Comparison of ENCODE assay signal across 20 cellular contexts in genomic region chr12:131908082-131908715, GRCh38. TPM values are rescaled to one million over a fixed set of nuclear protein-coding genes. Genes with fewer than 3 reads are reported as not detected.
A peak's percentile ranks its signal among the peaks of the same experiment; 100 is the strongest.
DNase-seq lines count a peak whose midpoint lies in the region; ATAC-seq and TF ChIP-seq lines count a peak whose summit lies in the region.
"Had no signal": no experiment of that assay in that cellular context is flagged by ENCODE, and none has a peak within 500 bp of the region (broad histone marks: within the 10 kb centered on the region; RNA-seq: fewer than 3 reads in every experiment).

No MANE protein-coding gene starts in this region.

- CTCF ChIA-PET in WTC11 (lab: Charles Lee), result no interaction called here

- H3K27me3 Mint-ChIP-seq in WTC11 (ENCODE audit: low read depth), result no peaks in the 10 kb centered on the region
- H3K27me3 Mint-ChIP-seq in type B pancreatic cell, result no peaks in the 10 kb centered on the region
- H3K27me3 Mint-ChIP-seq: CD4-positive, CD25-positive, alpha-beta regulatory T cell had no signal

- no peaks in the 10 kb centered on the region for H3K9me3 ChIP-seq in right lobe of liver

- WGBS in right lobe of liver (ENCODE audit: insufficient coverage, low coverage, low lambda C conversion rate, missing lambda C conversion rate), result no CpG with 5 or more reads among the region's 63 CpGs

- no peak overlapping the region for H3K27ac Mint-ChIP-seq in WTC11
- no peak overlapping the region for H3K27ac Mint-ChIP-seq in type B pancreatic cell
- H3K27ac Mint-ChIP-seq: CD4-positive, CD25-positive, alpha-beta regulatory T cell had no signal

- intact Hi-C loops in left cardiac atrium (cut with DNase I), result no loop called here
- intact Hi-C loops in Right ventricle myocardium superior (cut with DNase I), result no loop called here
- intact Hi-C loops in right lobe of liver (cut with DNase I), result no loop called here

- H3K9me3 Mint-ChIP-seq in WTC11 (no peaks in the 10 kb centered on the region), type B pancreatic cell (no peaks in the 10 kb centered on the region)
- H3K9me3 Mint-ChIP-seq: CD4-positive, CD25-positive, alpha-beta regulatory T cell had no signal

- no peaks in the 10 kb centered on the region for H3K27me3 ChIP-seq in right lobe of liver

- no peak for TF ChIP-seq POLR2A in right lobe of liver (IDR thresholded peaks at IDR 0.05)

- ATAC-seq in left cardiac atrium (no peak), Right ventricle myocardium superior (ENCODE audit: poor library complexity) (no peak), WTC11 (no peak), right lobe of liver (no peak)

- peaks cover 0 to 57% (median 32%) of the 10 kb centered on the region in 4 donors for H3K36me3 ChIP-seq in right lobe of liver

- H3K36me3 Mint-ChIP-seq in WTC11 (peaks cover 7% of the 10 kb centered on the region), type B pancreatic cell (no peaks in the 10 kb centered on the region)
- H3K36me3 Mint-ChIP-seq: CD4-positive, CD25-positive, alpha-beta regulatory T cell had no signal

- TF ChIP-seq CTCF in WTC11 (IDR thresholded peaks at IDR 0.05) (no peak), right lobe of liver (IDR thresholded peaks at IDR 0.05) (no peak), type B pancreatic cell (conservative IDR thresholded peaks at IDR 0.05) (no peak)

- no peak overlapping the region for H3K4me3 ChIP-seq in right lobe of liver

- POLR2A ChIA-PET in WTC11 (lab: Charles Lee), result no interaction called here

- H3K4me3 Mint-ChIP-seq in WTC11 (no peak overlapping the region), type B pancreatic cell (no peak overlapping the region)
- H3K4me3 Mint-ChIP-seq: CD4-positive, CD25-positive, alpha-beta regulatory T cell had no signal

- H3K4me1 Mint-ChIP-seq in WTC11 (no peaks in the 10 kb centered on the region), type B pancreatic cell (ENCODE audit: unreplicated experiment) (no peaks in the 10 kb centered on the region)

- no peaks in the 10 kb centered on the region for H3K4me1 ChIP-seq in right lobe of liver

- DNase-seq in left cardiac atrium (peak; percentile 20), Right ventricle myocardium superior (no peak), WTC11 (ENCODE audit: low spot score) (no peak), right lobe of liver (peak in 2 of 3 donors; percentile 50 to 53), type B pancreatic cell (ENCODE audit: extremely low spot score, unreplicated experiment) (peak; percentile 67), 8988T (no peak), activated T-cell treated with anti-CD3 and anti-CD28 coated beads for 4 hours (no peak)
- DNase-seq: CD4-positive, CD25-positive, alpha-beta regulatory T cell; COR-L47; DMS79; HCEC 1CT; IMR-90; Karpas-422; MV-4-11; NCI-H1105 treated with DMSO at 0.1 percent for 48 hours; NCI-H1694 treated with DMSO at 0.1 percent for 48 hours; NCI-H446; NCI-H526; OCI-M1; SHP77 had no signal

- H3K27ac ChIP-seq in right lobe of liver, result no peak overlapping the region

TF ChIP-seq in WTC11, 78 proteins besides CTCF, POLR2A, EP300 and RAD21:
- TF ChIP-seq ZNF121 (CRISPR knock-in tag; IDR thresholded peaks at IDR 0.05) (no peak), PRDM15 (CRISPR knock-in tag; IDR thresholded peaks at IDR 0.05) (0 out of 2 replicates have a peak, but pooled peaks have one; percentile 18)

RNA-seq across cellular contexts. Expression of gene ULK1, which starts 13.8 kb away (rescaled TPM):
- total RNA-seq in left cardiac atrium (10 to 100 TPM; 27.6 to 34.5 TPM), Right ventricle myocardium superior (49.8 TPM), WTC11 (2021) (55.5 to 67.8 TPM (median 62.5 TPM) in 3 replicates), right lobe of liver (10 to 100 TPM; 14.5 to 39.0 (median 20.5) TPM), type B pancreatic cell (ENCODE audit: low replicate concordance) (80.0 and 99.3 TPM in 2 replicates)

RNA-seq across cellular contexts. Expression of gene PUS1, which starts 20.9 kb away (rescaled TPM):
- total RNA-seq in left cardiac atrium (10 to 100 TPM in 1 of 2 donors, 1 to 10 TPM in 1; 7.7 to 19.2 TPM), Right ventricle myocardium superior (5.8 TPM), WTC11 (2021) (76.2 to 97.4 TPM (median 85.2 TPM) in 3 replicates), right lobe of liver (10 to 100 TPM; 14.7 to 23.1 (median 17.7) TPM), type B pancreatic cell (ENCODE audit: low replicate concordance) (32.2 and 38.1 TPM in 2 replicates)

RNA-seq across cellular contexts. Expression of gene EP400, which starts 41.5 kb away (rescaled TPM):
- total RNA-seq in left cardiac atrium (10 to 100 TPM; 15.7 to 21.1 TPM), Right ventricle myocardium superior (12.3 TPM), WTC11 (2021) (73.0 to 76.7 TPM (median 75.8 TPM) in 3 replicates), right lobe of liver (10 to 100 TPM; 10.9 to 16.3 (median 13.3) TPM), type B pancreatic cell (ENCODE audit: low replicate concordance) (41.4 and 55.2 TPM in 2 replicates)

Comparison
In these comparisons a context has a peak if more than half of its experiments do, and no peak if none do; other contexts are left out.
1. DNase-seq: peak in left cardiac atrium (single experiment), right lobe of liver (2 of 3) and type B pancreatic cell (single experiment); none in Right ventricle myocardium superior (single experiment), WTC11 (single experiment), 8988T (single experiment) and activated T-cell treated with anti-CD3 and anti-CD28 coated beads for 4 hours (single experiment).